Comparison of ENCODE assay signal across 9 cellular contexts in genomic region chr16:81409016-81409556, GRCh38.
"Had no signal": no experiment of that assay in that cellular context is flagged by ENCODE, and none has a peak within 500 bp of the region (broad histone marks: within the 10 kb centered on the region; RNA-seq: fewer than 3 reads in every experiment).

No MANE protein-coding gene starts in this region.

- DNase-seq: activated CD4-positive, alpha-beta T cell treated with anti-CD3 and anti-CD28 coated beads, Interleukin-2, amount 50 U/mL, for 1 hour; activated naive CD4-positive, alpha-beta T cell treated with anti-CD3 and anti-CD28 coated beads, Interleukin-2, amount 10 ng/mL, durations not matched to agents 7 days and 5 days; heart left ventricle; ovary; stimulated activated CD4-positive, alpha-beta T cell treated with anti-CD3 and anti-CD28 coated beads, Interleukin-4, amount 100 ng/mL, for 24 hours had no signal

- H3K27ac ChIP-seq: heart left ventricle, ovary, suprapubic skin, upper lobe of right lung had no signal

- H3K4me3 ChIP-seq: heart left ventricle, ovary, suprapubic skin, upper lobe of right lung had no signal

- H3K27me3 ChIP-seq: heart left ventricle, ovary, upper lobe of right lung had no signal

- H3K9me3 ChIP-seq: heart left ventricle, ovary, suprapubic skin, upper lobe of right lung had no signal

- FAIRE-seq: astrocyte, frontal cortex had no signal

- H3K36me3 ChIP-seq: heart left ventricle, ovary, suprapubic skin, upper lobe of right lung had no signal

- H3K4me1 ChIP-seq: suprapubic skin, upper lobe of right lung had no signal
